Comparison of ENCODE assay signal across 24 cellular contexts in the genomic region with DNA sequence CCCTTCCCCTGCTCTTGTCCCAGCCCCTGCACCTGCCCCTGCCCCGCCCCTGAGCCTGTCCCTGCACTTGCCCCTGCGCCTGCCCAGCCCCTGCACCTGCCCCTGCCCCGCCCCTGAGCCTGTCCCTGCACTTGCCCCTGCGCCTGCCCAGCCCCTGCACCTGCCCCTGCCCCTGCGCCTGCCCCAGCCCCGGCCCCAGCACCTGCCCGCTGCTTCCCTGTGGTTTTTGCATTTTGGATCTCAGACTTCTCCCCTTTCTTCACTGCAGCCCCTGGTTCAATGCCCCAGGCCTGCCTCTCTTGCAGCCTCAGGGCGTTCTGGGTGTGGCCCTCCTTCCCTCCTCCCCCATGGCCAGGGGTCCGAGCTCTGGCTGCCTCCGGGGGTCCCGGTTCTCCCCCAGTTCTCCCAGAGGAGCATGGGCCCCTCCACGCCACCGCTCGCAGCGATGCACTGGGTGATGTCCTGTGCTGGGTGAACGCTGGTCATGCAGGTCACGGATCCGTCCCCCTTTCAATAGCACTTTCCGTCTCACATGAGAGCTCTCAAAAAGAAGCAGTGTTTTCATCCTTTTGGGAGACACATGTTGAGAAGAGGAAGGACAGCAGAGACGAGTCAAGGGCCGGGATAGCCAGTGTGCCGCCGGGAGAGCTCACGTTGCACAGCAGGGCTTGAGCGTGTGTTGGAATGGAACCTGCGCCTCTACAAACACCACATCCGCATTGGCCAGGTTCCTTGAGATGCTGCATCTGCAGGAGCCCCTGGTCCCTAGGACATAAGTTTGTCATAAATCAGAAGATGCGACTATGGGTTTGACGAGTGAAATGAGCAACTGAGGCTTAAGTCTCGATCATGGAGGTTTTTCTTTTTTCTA. TPM values are rescaled to one million over a fixed set of nuclear protein-coding genes. Genes with fewer than 3 reads are reported as not detected.
DNase-seq lines count a peak whose midpoint lies in the region; TF ChIP-seq lines count a peak whose summit lies in the region.
"Had no signal": no experiment of that assay in that cellular context is flagged by ENCODE, and none has a peak within 500 bp of the region (broad histone marks: within the 10 kb centered on the region; RNA-seq: fewer than 3 reads in every experiment).

No MANE protein-coding gene starts in this region.

- H3K4me1 ChIP-seq in left ventricle myocardium inferior (peaks cover 13% of the 10 kb centered on the region), stomach (peaks cover 4 to 14% (median 12%) of the 10 kb centered on the region in 4 donors)
- H3K4me1 ChIP-seq: Caco-2 had no signal

- no peak overlapping the region for H3K27ac ChIP-seq in left ventricle myocardium inferior (replicated peaks)
- no peak overlapping the region for H3K27ac ChIP-seq in stomach
- H3K27ac ChIP-seq: HL-60, KMS-11 had no signal

- no peak for TF ChIP-seq POLR2A in stomach (IDR thresholded peaks at IDR 0.05)

- WGBS in stomach, 5 donors = 67 to 75% (median 72%) methylated on average over 26 to 30 of the region's 30 CpGs

- no peak for TF ChIP-seq EP300 in stomach (IDR thresholded peaks at IDR 0.05)

- H3K4me3 ChIP-seq in left ventricle myocardium inferior = no peak overlapping the region
- H3K4me3 ChIP-seq in stomach = no peak overlapping the region
- H3K4me3 ChIP-seq: GM12878, GM23338 had no signal

- TF ChIP-seq CTCF in left ventricle myocardium inferior (IDR thresholded peaks at IDR 0.05; ENCODE audit: borderline replicate concordance) (no peak), stomach (IDR thresholded peaks at IDR 0.05) (no peak)

- no peaks in the 10 kb centered on the region for H3K9me3 ChIP-seq in left ventricle myocardium inferior (replicated peaks)
- H3K9me3 ChIP-seq in stomach = no peaks in the 10 kb centered on the region

- intact Hi-C loops in cardiac septum (cut with DNase I) (no loop called here), left ventricle myocardium inferior (cut with micrococcal nuclease) (no loop called here), stomach (cut with DNase I; ENCODE audit: low total_unique reads) (no loop called here)

- H3K27me3 ChIP-seq in left ventricle myocardium inferior (ENCODE audit: low read depth) = peaks cover 58% of the 10 kb centered on the region
- peaks cover 0 to 71% (median 29%) of the 10 kb centered on the region in 3 donors for H3K27me3 ChIP-seq in stomach

- peak; percentile 39 for DNase-seq in cardiac septum (ENCODE audit: low spot score)
- DNase-seq in left ventricle myocardium inferior = no peak
- peak; percentile 68 for DNase-seq in RPMI8226
- peak; percentile 62 for DNase-seq in mesenteric fat pad (ENCODE audit: low spot score)
- no peak for DNase-seq in stomach
- no peak for DNase-seq in NOMO-1 treated with dmso at 0.1 percent for 144 hours (lab: John Stamatoyannopoulos, UW; ENCODE audit: unreplicated experiment)
- DNase-seq in NCI-H1105 (lab: John Stamatoyannopoulos, UW) = no peak
- DNase-seq: Caco-2; CD4-positive, alpha-beta T cell; GDM1; HCEC 1CT; MM.1S; NCI-H1694; NCI-H2029 treated with DMSO at 0.1 percent for 48 hours; NCI-H446; NCI-H524 treated with DMSO at 0.1 percent for 48 hours; SHP77 treated with DMSO at 0.1 percent for 48 hours had no signal

- H3K36me3 ChIP-seq in left ventricle myocardium inferior (no peaks in the 10 kb centered on the region), stomach (no peaks in the 10 kb centered on the region)

RNA-seq across cellular contexts. Expression of gene IRX4, which starts 44.0 kb away (rescaled TPM):
- total RNA-seq in cardiac septum (12.1 TPM), left ventricle myocardium inferior (18.6 TPM), mesenteric fat pad (not detected), stomach (not detected)
- polyA plus RNA-seq in stomach = 10 to 100 TPM in 1 of 3 donors, not detected in 2; 14.8 TPM
- total RNA-seq: A172; Caco-2; CD4-positive, alpha-beta T cell; GM12878 had no signal
- polyA plus RNA-seq: BJ, GM12878, IgD-negative memory B cell had no signal

Comparison
In these comparisons a context has a peak if more than half of its experiments do, and no peak if none do; other contexts are left out.
1. DNase-seq: peak in cardiac septum (single experiment), RPMI8226 (single experiment) and mesenteric fat pad (single experiment); none in left ventricle myocardium inferior (single experiment), stomach (single experiment), NOMO-1 treated with dmso at 0.1 percent for 144 hours (single experiment) and NCI-H1105 (single experiment).
2. RNA of gene IRX4, which starts 44.0 kb away (total RNA-seq): 18.6 TPM in left ventricle myocardium inferior (single experiment) and 12.1 TPM in cardiac septum (single experiment); not detected in mesenteric fat pad (single experiment) and not detected in stomach; every median in the first group is over 10 times any median in the second.